Comparison of ENCODE assay signal across 16 cellular contexts in genomic region chr13:110317496-110318195, GRCh38. TPM values are rescaled to one million over a fixed set of nuclear protein-coding genes. Genes with fewer than 3 reads are reported as not detected.
DNase-seq lines count a peak whose midpoint lies in the region; ATAC-seq, FAIRE-seq and TF ChIP-seq lines count a peak whose summit lies in the region.
"Had no signal": no experiment of that assay in that cellular context is flagged by ENCODE, and none has a peak within 500 bp of the region (broad histone marks: within the 10 kb centered on the region; RNA-seq: fewer than 3 reads in every experiment).

No MANE protein-coding gene starts in this region.

- H3K36me3 Mint-ChIP-seq in GM23338 (ENCODE audit: low read depth), result peaks cover 17% of the 10 kb centered on the region
- peaks cover 52% of the 10 kb centered on the region for H3K36me3 Mint-ChIP-seq in astrocyte (ENCODE audit: low read depth, unreplicated experiment)
- H3K36me3 Mint-ChIP-seq in effector memory CD8-positive, alpha-beta T cell (ENCODE audit: insufficient read depth), result no peaks in the 10 kb centered on the region
- H3K36me3 Mint-ChIP-seq in T-cell, result no peaks in the 10 kb centered on the region

- no peak for FAIRE-seq in astrocyte (lab: Jason Lieb, UNC)

- H3K9me3 ChIP-seq in astrocyte (ENCODE audit: insufficient read depth, low read depth, low read length), result no peaks in the 10 kb centered on the region
- H3K9me3 ChIP-seq in lower lobe of right lung, result no peaks in the 10 kb centered on the region
- H3K9me3 ChIP-seq in gastrocnemius medialis, result no peaks in the 10 kb centered on the region

- H3K27me3 ChIP-seq in GM23338 (ENCODE audit: insufficient read depth) (no peaks in the 10 kb centered on the region), astrocyte (ENCODE audit: insufficient read depth, low read length) (no peaks in the 10 kb centered on the region), lower lobe of right lung (ENCODE audit: low read depth) (no peaks in the 10 kb centered on the region), gastrocnemius medialis (no peaks in the 10 kb centered on the region)

- TF ChIP-seq POLR2A in gastrocnemius medialis (IDR thresholded peaks at IDR 0.05), result no peak

- DNase-seq in GM23338 (ENCODE audit: low spot score), result no peak
- DNase-seq in astrocyte (ENCODE audit: low read depth), result no peak
- no peak for DNase-seq in lower lobe of right lung
- DNase-seq in gastrocnemius medialis, result no peak
- no peak for DNase-seq in effector memory CD8-positive, alpha-beta T cell
- DNase-seq in RPMI8226, result no peak
- DNase-seq in AG08395 (ENCODE audit: low spot score), result no peak
- no peak for DNase-seq in T-cell
- DNase-seq: DMS79 treated with DMSO at 0.1 percent for 48 hours; KBM-7; NCI-H1436; NCI-H2029; NCI-H2171; NCI-H446 treated with DMSO at 0.1 percent for 48 hours; NK-92 treated with Interleukin-12 subunit alpha and Interleukin-12 subunit beta, amount 100 ng/mL, for 24 hours had no signal

- H3K79me2 ChIP-seq in GM23338 (replicated peaks; ENCODE audit: insufficient read depth) (peaks cover 48% of the 10 kb centered on the region), astrocyte (ENCODE audit: insufficient read depth, low read length) (peaks cover 87% of the 10 kb centered on the region)

- H3K4me2 ChIP-seq in GM23338 (no peak overlapping the region), astrocyte (ENCODE audit: low read length) (no peak overlapping the region)

- in situ Hi-C loops in gastrocnemius medialis (cut with MboI; ENCODE audit: low sequenced_read_pairs in 4 of 4), result no loop called here

- no peak overlapping the region for H2AFZ ChIP-seq in GM23338
- H2AFZ ChIP-seq in astrocyte (ENCODE audit: low read depth, low read length), result no peak overlapping the region

- TF ChIP-seq CTCF in GM23338 (conservative IDR thresholded peaks at IDR 0.05; ENCODE audit: low read depth in 2 of 2), result no peak
- TF ChIP-seq CTCF in astrocyte (IDR thresholded peaks at IDR 0.05; ENCODE audit: insufficient read depth, low read depth, low read length), result no peak
- TF ChIP-seq CTCF in lower lobe of right lung (IDR thresholded peaks at IDR 0.05), result no peak
- TF ChIP-seq CTCF in gastrocnemius medialis (IDR thresholded peaks at IDR 0.05 in 4 of 5, conservative IDR thresholded peaks at IDR 0.05 in 1 of 5), result no peak

- no peaks in the 10 kb centered on the region for H3K9me2 ChIP-seq in GM23338 (ENCODE audit: insufficient read depth)

- H3K27ac ChIP-seq in GM23338 (ENCODE audit: low read depth) (0 out of 2 replicates have a peak overlapping the region, but pooled peaks have one; percentile 50), astrocyte (ENCODE audit: low read depth, low read length) (no peak overlapping the region), lower lobe of right lung (peak overlapping the region; percentile 28), gastrocnemius medialis (peak overlapping the region in 3 of 4 donors; percentile 16 to 75 (median 49))
- H3K27ac ChIP-seq: BLaER1 treated with 17β-estradiol and CSF1 and Interleukin-3, amounts not matched to agents 10 nM and 100 nM had no signal

- H3K27me3 Mint-ChIP-seq in GM23338 (ENCODE audit: insufficient read depth, low read depth, poor library complexity), result peaks cover 13% of the 10 kb centered on the region
- H3K27me3 Mint-ChIP-seq in astrocyte (ENCODE audit: low read depth, unreplicated experiment), result no peaks in the 10 kb centered on the region
- peaks cover 29 to 49% of the 10 kb centered on the region in 2 donors for H3K27me3 Mint-ChIP-seq in effector memory CD8-positive, alpha-beta T cell
- peaks cover 21 to 41% of the 10 kb centered on the region in 2 donors for H3K27me3 Mint-ChIP-seq in T-cell

- H3K36me3 ChIP-seq in GM23338 (ENCODE audit: insufficient read depth) (no peaks in the 10 kb centered on the region; the same call in 1 of the 2 replicates), astrocyte (ENCODE audit: insufficient read depth, low read length) (peaks cover 31% of the 10 kb centered on the region), lower lobe of right lung (peaks cover 4% of the 10 kb centered on the region), gastrocnemius medialis (no peaks in the 10 kb centered on the region)
- H3K36me3 ChIP-seq: BLaER1 treated with 17β-estradiol and CSF1 and Interleukin-3, amounts not matched to agents 10 nM and 100 nM had no signal

- H3K9me3 Mint-ChIP-seq in GM23338 (peaks cover 4% of the 10 kb centered on the region; the same call in 2 of the 3 replicates), astrocyte (ENCODE audit: unreplicated experiment) (no peaks in the 10 kb centered on the region), T-cell (peaks cover 0 to 5% (median 0%) of the 10 kb centered on the region in 3 donors)
- no peaks in the 10 kb centered on the region for H3K9me3 Mint-ChIP-seq in effector memory CD8-positive, alpha-beta T cell

- H3K4me1 Mint-ChIP-seq in GM23338, result peaks cover 19% of the 10 kb centered on the region
- H3K4me1 Mint-ChIP-seq in astrocyte (ENCODE audit: low read depth, unreplicated experiment), result peaks cover 68% of the 10 kb centered on the region
- no peaks in the 10 kb centered on the region for H3K4me1 Mint-ChIP-seq in effector memory CD8-positive, alpha-beta T cell (ENCODE audit: low read depth in 2 of 2)
- peaks cover 5 to 12% (median 12%) of the 10 kb centered on the region in 3 donors for H3K4me1 Mint-ChIP-seq in T-cell

- POLR2A ChIA-PET in T-cell (lab: Charles Lee), result no interaction called here

- H3K4me1 ChIP-seq in GM23338 (ENCODE audit: insufficient read depth), result peaks cover 7% of the 10 kb centered on the region
- H3K4me1 ChIP-seq in astrocyte (ENCODE audit: insufficient read depth, low read length), result peaks cover 69% of the 10 kb centered on the region
- H3K4me1 ChIP-seq in lower lobe of right lung, result peaks cover 40% of the 10 kb centered on the region
- H3K4me1 ChIP-seq in gastrocnemius medialis, result peaks cover 20 to 22% of the 10 kb centered on the region in 2 donors

- H4K20me1 ChIP-seq in GM23338 (replicated peaks; ENCODE audit: insufficient read depth) (no peaks in the 10 kb centered on the region; the same call in none of the 2 replicates), astrocyte (ENCODE audit: insufficient read depth, low read length) (peaks cover 45% of the 10 kb centered on the region)
- H4K20me1 ChIP-seq: BLaER1 treated with 17β-estradiol and CSF1 and Interleukin-3, amounts not matched to agents 10 nM and 100 nM had no signal

- H3K27ac Mint-ChIP-seq in GM23338, result no peak overlapping the region
- H3K27ac Mint-ChIP-seq in astrocyte (ENCODE audit: unreplicated experiment), result peak overlapping the region; percentile 53
- no peak overlapping the region for H3K27ac Mint-ChIP-seq in effector memory CD8-positive, alpha-beta T cell
- H3K27ac Mint-ChIP-seq in T-cell, result no peak overlapping the region

- H3K4me3 ChIP-seq in GM23338, result no peak overlapping the region
- no peak overlapping the region for H3K4me3 ChIP-seq in astrocyte (ENCODE audit: insufficient read depth, low read depth, low read length)
- H3K4me3 ChIP-seq in lower lobe of right lung, result no peak overlapping the region
- no peak overlapping the region for H3K4me3 ChIP-seq in gastrocnemius medialis
- H3K4me3 ChIP-seq: BLaER1 treated with 17β-estradiol and CSF1 and Interleukin-3, amounts not matched to agents 10 nM and 100 nM had no signal

- CTCF ChIA-PET in T-cell (lab: Charles Lee), result no interaction called here

- H3K4me3 Mint-ChIP-seq in GM23338 (no peak overlapping the region), astrocyte (ENCODE audit: unreplicated experiment) (peak overlapping the region; percentile 34), T-cell (no peak overlapping the region)
- no peak overlapping the region for H3K4me3 Mint-ChIP-seq in effector memory CD8-positive, alpha-beta T cell

- H3F3A ChIP-seq in GM23338 (replicated peaks; ENCODE audit: low read depth), result no peaks in the 10 kb centered on the region

- no peak overlapping the region for H3K9ac ChIP-seq in astrocyte (ENCODE audit: low read length)
- H3K9ac ChIP-seq: BLaER1 treated with 17β-estradiol and CSF1 and Interleukin-3, amounts not matched to agents 10 nM and 100 nM had no signal

- intact Hi-C loops in lower lobe of right lung (cut with DNase I), result no loop called here
- intact Hi-C loops in gastrocnemius medialis (cut with DNase I; ENCODE audit: low total_unique reads), result no loop called here

- no peak for ATAC-seq in GM23338
- no peak for ATAC-seq in lower lobe of right lung
- ATAC-seq in gastrocnemius medialis, result no peak
- no peak for ATAC-seq in effector memory CD8-positive, alpha-beta T cell (replicated peaks)
- ATAC-seq in T-cell (replicated peaks in 1 of 4), result no peak

TF ChIP-seq in GM23338, 12 proteins besides CTCF, POLR2A, EP300 and RAD21:
- no peak for TF ChIP-seq JUNB (IDR thresholded peaks at IDR 0.05; ENCODE audit: unreplicated experiment)

RNA-seq across cellular contexts. Expression of gene COL4A2, which starts 10.6 kb away (rescaled TPM):
- total RNA-seq in GM23338 (2014; rRNA removed; shearing (Covaris generic)), result 117 and 131 TPM in 2 replicates
- 35.6 and 37.4 TPM in 2 replicates for polyA plus RNA-seq in GM23338 (2016; fragmentation: Nextera tagmentation; extraction: Ambion mirVana)
- 1,414 and 1,647 TPM in 2 replicates for total RNA-seq in astrocyte
- total RNA-seq in lower lobe of right lung, result 185 TPM
- 10 to 100 TPM; 51.2 to 85.8 (median 70.5) TPM for total RNA-seq in gastrocnemius medialis
- total RNA-seq in T-cell, result 1 to 10 TPM in 2 of 5 donors, under 1 TPM in 1, not detected in 2; 0.72 to 2.2 (median 1.6) TPM

RNA-seq across cellular contexts. Expression of gene COL4A1, which starts 10.7 kb away (rescaled TPM):
- 110 and 112 TPM in 2 replicates for total RNA-seq in GM23338 (2014; rRNA removed; shearing (Covaris generic))
- polyA plus RNA-seq in GM23338 (2016; fragmentation: Nextera tagmentation; extraction: Ambion mirVana), result 38.7 and 39.1 TPM in 2 replicates
- total RNA-seq in astrocyte (2,489 and 3,103 TPM in 2 replicates), lower lobe of right lung (161 TPM), gastrocnemius medialis (100 to 1,000 TPM in 3 of 4 donors, 10 to 100 TPM in 1; 60.5 to 127 (median 120) TPM), T-cell (1 to 10 TPM in 1 of 5 donors, under 1 TPM in 2, not detected in 2; 0.49 to 1.3 (median 0.85) TPM)

Comparison
In these comparisons a context has a peak if more than half of its experiments do, and no peak if none do; other contexts are left out.
1. RNA of gene COL4A2, which starts 10.6 kb away (total RNA-seq): 1,414 to 1,647 TPM in astrocyte, 185 TPM in lower lobe of right lung (single experiment), 117 to 131 TPM in GM23338 and 51.2 to 85.8 TPM in gastrocnemius medialis; 0.72 to 2.2 TPM in T-cell; every median in the first group is over 10 times any median in the second.
2. RNA of gene COL4A1, which starts 10.7 kb away (total RNA-seq): 2,489 to 3,103 TPM in astrocyte, 161 TPM in lower lobe of right lung (single experiment), 60.5 to 127 TPM in gastrocnemius medialis and 110 to 112 TPM in GM23338; 0.49 to 1.3 TPM in T-cell; every median in the first group is over 10 times any median in the second.